In genomic region chr17:30378797-30379302, GRCh38 we compare ENCODE assay signal across 8 cellular contexts. TPM values are rescaled to one million over a fixed set of nuclear protein-coding genes. Genes with fewer than 3 reads are reported as not detected.
DNase-seq lines count a peak whose midpoint lies in the region; ATAC-seq and TF ChIP-seq lines count a peak whose summit lies in the region.

Gene CPD, plus strand, starts transcription at chr17:30378927. Its CDS starts 54 bp downstream, at chr17:30378981.

- no peaks in the 10 kb centered on the region for H3K9me2 ChIP-seq in hepatocyte (replicated peaks; ENCODE audit: insufficient read depth)

- H3K4me3 ChIP-seq in astrocyte of the cerebellum (ENCODE audit: low read depth, low read length) (peak within 1 kb of the TSS; percentile 65), hepatocyte (peak within 1 kb of the TSS; percentile 69), aorta (ENCODE audit: low read length in 2 of 2) (peak within 1 kb of the TSS; percentile 77 to 98)

- H3K27me3 ChIP-seq in hepatocyte: no peaks in the 10 kb centered on the region
- no peaks in the 10 kb centered on the region for H3K27me3 ChIP-seq in aorta (ENCODE audit: control insufficient read depth in 1 of 2, insufficient read depth in 2 of 2, low read length in 1 of 2)

- TF ChIP-seq POLR2A in GM18505 (IDR thresholded peaks at IDR 0.05; ENCODE audit: borderline replicate concordance, extremely low read depth, insufficient read depth, insufficient read length): peak; percentile 89

- in situ Hi-C loops in astrocyte of the cerebellum (cut with HindIII; ENCODE audit: low sequenced_read_pairs): no loop called here

- H4K20me1 ChIP-seq in hepatocyte (ENCODE audit: insufficient read depth, poor library complexity, severe bottlenecking): peaks cover 31% of the 10 kb centered on the region

- intact Hi-C loops in aorta (cut with DNase I): loop anchor here in 1 of 2 donors (10.0 kb wide), 1 partner anchor 84 kb away; the partner anchor contains the start of gene BLMH

- DNase-seq in NCI-H2081 (lab: John Stamatoyannopoulos, UW): peak; percentile 86 to 89
- peak; percentile 98 for DNase-seq in T-helper 9 cell
- DNase-seq in astrocyte of the cerebellum (ENCODE audit: low read depth): peak; percentile 81
- DNase-seq in hepatocyte (ENCODE audit: low spot score): peak; percentile 98
- DNase-seq in renal cortical epithelial cell (ENCODE audit: low read depth): peak; percentile 77
- DNase-seq in aorta: peak; percentile 97 to 99

- H3K9me3 ChIP-seq in hepatocyte (ENCODE audit: low read depth): no peaks in the 10 kb centered on the region
- no peaks in the 10 kb centered on the region for H3K9me3 ChIP-seq in aorta (ENCODE audit: control insufficient read depth, low read length)

- no peaks in the 10 kb centered on the region for H3K36me3 ChIP-seq in hepatocyte (replicated peaks; ENCODE audit: insufficient read depth, low read depth)
- no peaks in the 10 kb centered on the region for H3K36me3 ChIP-seq in aorta (ENCODE audit: control insufficient read depth in 1 of 2, insufficient read depth in 2 of 2, low read length in 1 of 2)

- no peak for TF ChIP-seq CTCF in astrocyte of the cerebellum (IDR thresholded peaks at IDR 0.05; ENCODE audit: low read depth, low read length, missing control alignments)
- TF ChIP-seq CTCF in hepatocyte (IDR thresholded peaks at IDR 0.05; ENCODE audit: poor library complexity): no peak

- H3K4me1 ChIP-seq in hepatocyte (ENCODE audit: insufficient read depth) (peaks cover 30% of the 10 kb centered on the region), aorta (ENCODE audit: control insufficient read depth in 1 of 2, insufficient read depth in 2 of 2, low read length in 2 of 2) (peaks cover 0 to 2% of the 10 kb centered on the region in 2 donors)

- H3K27ac ChIP-seq in hepatocyte (peak within 1 kb of the TSS; percentile 85), aorta (ENCODE audit: low read depth in 1 of 2, low read length in 2 of 2) (peak within 1 kb of the TSS in 1 of 2 donors; percentile 66)

- H3K4me2 ChIP-seq in hepatocyte: peak within 1 kb of the TSS; percentile 90

- peak within 1 kb of the TSS; percentile 47 for H2AFZ ChIP-seq in hepatocyte

- peaks cover 48% of the 10 kb centered on the region for H3K79me2 ChIP-seq in hepatocyte

- WGBS in hepatocyte (ENCODE audit: low lambda C conversion rate, missing lambda C conversion rate): 2% methylated on average over 26 of the region's 61 CpGs
- 0% methylated on average over 47 to 61 of the region's 61 CpGs for WGBS in aorta, 2 donors

- peak; percentile 79 for ATAC-seq in GM18505 (IDR thresholded peaks at IDR 0.05; ENCODE audit: unreplicated experiment)
- peak; percentile 88 for ATAC-seq in HG02973 (IDR thresholded peaks at IDR 0.05; ENCODE audit: unreplicated experiment)
- ATAC-seq in aorta (ENCODE audit: low FRiP score): peak; percentile 99

RNA-seq across cellular contexts. Expression of gene CPD, which starts in this region (rescaled TPM):
- total RNA-seq in hepatocyte (80.6 and 87.3 TPM in 2 replicates), renal cortical epithelial cell (169 and 332 TPM in 2 replicates), aorta (10 to 100 TPM; 48.8 to 58.5 TPM)
- polyA plus RNA-seq in hepatocyte (20.7 and 22.2 TPM in 2 replicates), aorta (1 to 10 TPM; 4.1 to 6.5 TPM)
